24 cellular contexts compared by ENCODE assay signal in the genomic region with DNA sequence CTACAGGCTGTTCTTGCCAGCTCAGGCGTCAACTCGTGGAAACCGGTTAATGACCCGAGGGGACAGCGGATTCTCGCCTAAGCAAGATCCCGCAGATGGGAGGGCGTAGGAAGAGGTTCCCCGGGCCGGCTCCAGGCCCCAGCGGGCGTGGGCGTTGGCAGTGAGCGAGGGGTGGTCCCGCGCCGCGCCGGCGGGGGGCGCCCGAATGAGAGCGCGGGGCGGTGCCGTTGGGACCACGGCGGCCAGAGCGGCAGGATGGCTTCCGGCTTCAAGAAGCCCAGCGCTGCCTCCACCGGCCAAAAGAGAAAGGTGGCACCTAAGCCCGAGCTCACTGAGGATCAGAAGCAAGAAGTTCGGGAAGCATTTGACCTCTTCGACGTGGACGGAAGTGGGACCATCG. TPM values are rescaled to one million over a fixed set of nuclear protein-coding genes. Genes with fewer than 3 reads are reported as not detected.
"Had no signal": no experiment of that assay in that cellular context is flagged by ENCODE, and none has a peak within 500 bp of the region (broad histone marks: within the 10 kb centered on the region; RNA-seq: fewer than 3 reads in every experiment).

A gene (plus strand): TSS at position 227 of the 400 bp plus-strand sequence. CDS start 29 bp downstream, at position 256.

- DNase-seq: effector memory CD4-positive, alpha-beta T cell; esophagus squamous epithelium; foreskin keratinocyte; head of caudate nucleus; left colon; left ventricle myocardium superior; mesenchymal stem cell; naive thymus-derived CD4-positive, alpha-beta T cell; psoas muscle; retina; right lobe of liver; stimulated activated CD4-positive, alpha-beta T cell treated with anti-CD3 and anti-CD28 coated beads, Interleukin-15, amount 100 ng/mL, for 24 hours; stimulated activated CD4-positive, alpha-beta T cell treated with anti-CD3 and anti-CD28 coated beads, Interleukin-1b, Interleukin-23, amount 100 ng/mL, for 48 hours; stimulated activated CD4-positive, alpha-beta T cell treated with anti-CD3 and anti-CD28 coated beads, Interleukin-4, amount 100 ng/mL, for 24 hours; stomach; substantia nigra had no signal

- H3K36me3 Mint-ChIP-seq: naive thymus-derived CD4-positive, alpha-beta T cell; stimulated activated memory B cell treated with anti-CD40 and anti-IgM and Interleukin-4, amounts not matched to agents 10 μg/mL and 1 μg/mL and 100 μg/mL, for 72 hours; type B pancreatic cell had no signal

- H3K79me2 ChIP-seq: hepatocyte had no signal

- H3K27ac Mint-ChIP-seq: naive thymus-derived CD4-positive, alpha-beta T cell; stimulated activated memory B cell treated with anti-CD40 and anti-IgM and Interleukin-4, amounts not matched to agents 10 μg/mL and 1 μg/mL and 100 μg/mL, for 72 hours; type B pancreatic cell had no signal

- H3K9me3 ChIP-seq: esophagus squamous epithelium, psoas muscle, right lobe of liver had no signal

- H3K27ac ChIP-seq: epithelial cell of prostate, esophagus squamous epithelium, foreskin keratinocyte, hepatocyte, psoas muscle, right lobe of liver, stomach had no signal

- H3K4me3 ChIP-seq: esophagus squamous epithelium, hepatocyte, lung, psoas muscle, right lobe of liver, stomach had no signal

- H3K27me3 ChIP-seq: esophagus squamous epithelium, foreskin keratinocyte, hepatocyte, right lobe of liver, stomach had no signal

- H3K27me3 Mint-ChIP-seq: type B pancreatic cell had no signal

- ATAC-seq: foreskin keratinocyte; left colon; left ventricle myocardium superior; naive thymus-derived CD4-positive, alpha-beta T cell; psoas muscle; right lobe of liver; stimulated activated memory B cell treated with anti-CD40 and anti-IgM and Interleukin-4, amounts not matched to agents 10 μg/mL and 1 μg/mL and 100 μg/mL, for 72 hours had no signal

- H3K4me2 ChIP-seq: hepatocyte had no signal

- H3K4me1 Mint-ChIP-seq: naive thymus-derived CD4-positive, alpha-beta T cell; stimulated activated memory B cell treated with anti-CD40 and anti-IgM and Interleukin-4, amounts not matched to agents 10 μg/mL and 1 μg/mL and 100 μg/mL, for 72 hours had no signal

- H3K4me3 Mint-ChIP-seq: naive thymus-derived CD4-positive, alpha-beta T cell; stimulated activated memory B cell treated with anti-CD40 and anti-IgM and Interleukin-4, amounts not matched to agents 10 μg/mL and 1 μg/mL and 100 μg/mL, for 72 hours; type B pancreatic cell had no signal

- H2AFZ ChIP-seq: hepatocyte had no signal

- H3K4me1 ChIP-seq: foreskin keratinocyte, psoas muscle, right lobe of liver had no signal

- H3K36me3 ChIP-seq: esophagus squamous epithelium, right lobe of liver, stomach had no signal

RNA-seq across cellular contexts. Expression of the gene that starts here (rescaled TPM):
- total RNA-seq: esophagus squamous epithelium; foreskin keratinocyte; hepatocyte; kidney epithelial cell; left colon; left ventricle myocardium superior; lung; naive thymus-derived CD4-positive, alpha-beta T cell; osteoblast; psoas muscle; right lobe of liver; stomach had no signal
- polyA plus RNA-seq: foreskin keratinocyte; hepatocyte; lung; naive thymus-derived CD4-positive, alpha-beta T cell; psoas muscle; stomach; thymus had no signal
